8 cellular contexts compared by ENCODE assay signal in genomic region chr14:51652168-51653095, GRCh38. TPM values are rescaled to one million over a fixed set of nuclear protein-coding genes. Genes with fewer than 3 reads are reported as not detected.
DNase-seq lines count a peak whose midpoint lies in the region; ATAC-seq and TF ChIP-seq lines count a peak whose summit lies in the region.

No MANE protein-coding gene starts in this region.

- H3K9me3 ChIP-seq in neutrophil: no peaks in the 10 kb centered on the region
- H3K9me3 ChIP-seq in aorta (ENCODE audit: control insufficient read depth, low read length): no peaks in the 10 kb centered on the region

- no peak for TF ChIP-seq CTCF in foreskin keratinocyte (conservative IDR thresholded peaks at IDR 0.05)
- no peak for TF ChIP-seq CTCF in neutrophil (IDR thresholded peaks at IDR 0.05)

- H3K36me3 Mint-ChIP-seq in IgD-negative memory B cell: no peaks in the 10 kb centered on the region

- no peaks in the 10 kb centered on the region for H3K9me3 Mint-ChIP-seq in IgD-negative memory B cell

- H3K27me3 Mint-ChIP-seq in IgD-negative memory B cell: peaks cover 33% of the 10 kb centered on the region

- peak overlapping the region; percentile 78 to 95 (median 90) for H3K4me3 Mint-ChIP-seq in IgD-negative memory B cell

- peak overlapping the region in 2 of 3 donors; percentile 50 to 66 for H3K27ac Mint-ChIP-seq in IgD-negative memory B cell

- ATAC-seq in GM21529 (IDR thresholded peaks at IDR 0.05; ENCODE audit: unreplicated experiment) (peak; percentile 39), foreskin keratinocyte (peak; percentile 25), aorta (ENCODE audit: low FRiP score) (peak; percentile 72)

- intact Hi-C loops in aorta (cut with DNase I): loop anchor here (5.0 kb wide), 4 partner anchors 55 to 370 kb away; no protein-coding TSS in a partner anchor

- DNase-seq in activated T-helper 1 cell treated with Interleukin-2 at 50 U/mL for 16 hours (ENCODE audit: low read depth): peak; percentile 20
- no peak for DNase-seq in foreskin keratinocyte
- peak; percentile 60 to 90 for DNase-seq in aorta
- no peak for DNase-seq in foreskin melanocyte

- H3K4me1 ChIP-seq in foreskin keratinocyte (peaks cover 34% of the 10 kb centered on the region), neutrophil (ENCODE audit: control insufficient read depth in 1 of 2, insufficient read depth in 1 of 2, low read depth in 1 of 2, low read length in 1 of 2) (peaks cover 18 to 20% of the 10 kb centered on the region in 2 experiments), aorta (ENCODE audit: control insufficient read depth in 1 of 2, insufficient read depth in 2 of 2, low read length in 2 of 2) (no peaks in the 10 kb centered on the region)

- no peaks in the 10 kb centered on the region for H3K27me3 ChIP-seq in foreskin keratinocyte
- peaks cover 37% of the 10 kb centered on the region for H3K27me3 ChIP-seq in neutrophil
- H3K27me3 ChIP-seq in aorta (ENCODE audit: control insufficient read depth in 1 of 2, insufficient read depth in 2 of 2, low read length in 1 of 2): no peaks in the 10 kb centered on the region

- H3K4me1 Mint-ChIP-seq in IgD-negative memory B cell: peaks cover 3 to 8% (median 6%) of the 10 kb centered on the region in 3 donors

- H3K36me3 ChIP-seq in neutrophil: no peaks in the 10 kb centered on the region
- no peaks in the 10 kb centered on the region for H3K36me3 ChIP-seq in aorta (ENCODE audit: control insufficient read depth in 1 of 2, insufficient read depth in 2 of 2, low read length in 1 of 2)

- 0 to 1% methylated on average over 73 to 75 of the region's 75 CpGs for WGBS in aorta, 2 donors

- peak overlapping the region; percentile 77 for H3K27ac ChIP-seq in foreskin keratinocyte
- H3K27ac ChIP-seq in neutrophil: peak overlapping the region; percentile 34
- peak overlapping the region; percentile 50 to 81 for H3K27ac ChIP-seq in aorta (ENCODE audit: low read depth in 1 of 2, low read length in 2 of 2)

- H3K4me3 ChIP-seq in GM08714 (ENCODE audit: low read length): peak overlapping the region; percentile 73
- peak overlapping the region; percentile 63 to 91 for H3K4me3 ChIP-seq in neutrophil (ENCODE audit: low read depth in 1 of 2, low read length in 1 of 2)
- H3K4me3 ChIP-seq in aorta (ENCODE audit: low read length in 2 of 2): peak overlapping the region; percentile 52 to 67

RNA-seq across cellular contexts. Expression of gene FRMD6, which starts 0.7 kb away (rescaled TPM):
- not detected for polyA plus RNA-seq in IgD-negative memory B cell
- total RNA-seq in foreskin keratinocyte: 142 and 182 TPM in 2 replicates
- polyA plus RNA-seq in foreskin keratinocyte: 27.5 and 28.2 TPM in 2 replicates
- total RNA-seq in aorta: 10 to 100 TPM; 44.8 to 56.7 TPM
- polyA plus RNA-seq in aorta: 10 to 100 TPM; 10.3 to 11.0 TPM

Comparison
In these comparisons a context has a peak if more than half of its experiments do, and no peak if none do; other contexts are left out.
1. DNase-seq: peak in activated T-helper 1 cell treated with Interleukin-2 at 50 U/mL for 16 hours (single experiment) and aorta (2 of 2); none in foreskin keratinocyte (0 of 2) and foreskin melanocyte (single experiment).
2. RNA of gene FRMD6, which starts 0.7 kb away (polyA plus RNA-seq): 27.5 to 28.2 TPM in foreskin keratinocyte and 10.3 to 11.0 TPM in aorta; not detected in IgD-negative memory B cell (single experiment); every median in the first group is over 10 times any median in the second.
3. Peak in every context shown above with its lines, with median percentiles within 50 percentile points of each other: H3K4me3 ChIP-seq, ATAC-seq and H3K27ac ChIP-seq.